In genomic region chr13:34900288-34900739, GRCh38 we compare ENCODE assay signal across 26 cellular contexts. TPM values are rescaled to one million over a fixed set of nuclear protein-coding genes. Genes with fewer than 3 reads are reported as not detected.
A peak's percentile ranks its signal among the peaks of the same experiment; 100 is the strongest.
DNase-seq lines count a peak whose midpoint lies in the region; ATAC-seq and TF ChIP-seq lines count a peak whose summit lies in the region.
"Had no signal": no experiment of that assay in that cellular context is flagged by ENCODE, and none has a peak within 500 bp of the region (broad histone marks: within the 10 kb centered on the region; RNA-seq: fewer than 3 reads in every experiment).

No MANE protein-coding gene starts in this region.

- no peak overlapping the region for H3K4me3 ChIP-seq in NT2/D1 (ENCODE audit: insufficient read length, low read depth)
- H3K4me3 ChIP-seq in tibial nerve = no peak overlapping the region
- H3K4me3 ChIP-seq: A549, SJCRH30 had no signal

- no peak overlapping the region for H2AK5ac ChIP-seq in H9 (ENCODE audit: insufficient read length, low read length)

- H3K27ac ChIP-seq in H9 (ENCODE audit: insufficient read length, low read depth, low read length) (peak overlapping the region; percentile 65), tibial nerve (no peak overlapping the region)
- H3K27ac ChIP-seq: A549, SJCRH30 had no signal

- H4K20me1 ChIP-seq in H9 (ENCODE audit: control insufficient read depth, insufficient read depth, insufficient read length) = no peaks in the 10 kb centered on the region

- no peaks in the 10 kb centered on the region for H3K79me2 ChIP-seq in H9 (ENCODE audit: insufficient read depth, low read length)

- H2BK120ac ChIP-seq in H9 (ENCODE audit: low read depth, low read length, poor library complexity, severe bottlenecking) = no peak overlapping the region

- H3K4me2 ChIP-seq in H9 (ENCODE audit: insufficient read depth, insufficient read length, low read length) = peak overlapping the region; percentile 53
- H3K4me2 ChIP-seq: A549 had no signal

- H3K9me3 ChIP-seq in H9 (ENCODE audit: control insufficient read depth, low read depth, low read length) = no peaks in the 10 kb centered on the region
- no peaks in the 10 kb centered on the region for H3K9me3 ChIP-seq in NT2/D1 (ENCODE audit: insufficient read depth, low read length)
- H3K9me3 ChIP-seq in tibial nerve = no peaks in the 10 kb centered on the region
- H3K9me3 ChIP-seq: A549, SJCRH30 had no signal

- H3K36me3 Mint-ChIP-seq in H9 (ENCODE audit: insufficient read depth in 1 of 3, low read depth in 3 of 3) = 0 out of 7 replicates have a peak, but pooled peaks cover 0 to 2% (median 0%) of the 10 kb centered on the region in 3 experiments
- H3K36me3 Mint-ChIP-seq in T-helper 2 cell treated with Interferon-gamma antibody and Interleukin-4, amounts not matched to agents 5 μg/mL and 100 μg/mL, for 36 hours (ENCODE audit: low read depth) = no peaks in the 10 kb centered on the region
- H3K36me3 Mint-ChIP-seq: CD8-positive, alpha-beta T cell had no signal

- H3K4me1 ChIP-seq in H9 (ENCODE audit: insufficient read depth, low read length) (peaks cover 3% of the 10 kb centered on the region; the same call in 1 of the 2 replicates), NT2/D1 (ENCODE audit: insufficient read depth, insufficient read length) (no peaks in the 10 kb centered on the region), tibial nerve (no peaks in the 10 kb centered on the region)
- H3K4me1 ChIP-seq: A549, SJCRH30 had no signal

- no peak overlapping the region for H4K91ac ChIP-seq in H9 (ENCODE audit: insufficient read length, low read depth, low read length)

- no peak overlapping the region for H3K4ac ChIP-seq in H9 (ENCODE audit: low read depth, low read length)

- DNase-seq in H9 (peak; percentile 41), NT2/D1 (ENCODE audit: low read depth, low spot score) (peak; percentile 68), iPS DF 4.7 (ENCODE audit: extremely low read depth, low spot score) (peak; percentile 86), iPS-NIHi7 (ENCODE audit: extremely low spot score) (peak; percentile 51), tibial nerve (ENCODE audit: low spot score in 2 of 2) (no peak), NCI-H2227 treated with DMSO at 0.1 percent for 48 hours (lab: John Stamatoyannopoulos, UW) (no peak)
- no peak for DNase-seq in T-helper 2 cell treated with Interferon-gamma antibody and Interleukin-4, amounts not matched to agents 5 μg/mL and 100 μg/mL, for 36 hours (ENCODE audit: low spot score)
- DNase-seq: C1 segment of cervical spinal cord; CD8-positive, alpha-beta T cell; DMS 273 treated with DMSO at 0.1 percent for 48 hours; DMS79; EL; GF-D8; HCEC 1CT; NCI-H1092; NCI-H1417 treated with DMSO at 0.1 percent for 48 hours; NCI-H1694 treated with DMSO at 0.1 percent for 48 hours; NCI-H2081; NCI-H446; NCI-H524 treated with DMSO at 0.1 percent for 48 hours; NCI-H774; PC-3; SJCRH30 had no signal

- peak overlapping the region; percentile 4 to 42 for H3K4me3 Mint-ChIP-seq in H9
- no peak overlapping the region for H3K4me3 Mint-ChIP-seq in T-helper 2 cell treated with Interferon-gamma antibody and Interleukin-4, amounts not matched to agents 5 μg/mL and 100 μg/mL, for 36 hours
- H3K4me3 Mint-ChIP-seq: CD8-positive, alpha-beta T cell had no signal

- H3K9ac ChIP-seq in H9 (ENCODE audit: extremely low read depth, insufficient read length, low read length) = no peak overlapping the region
- no peak overlapping the region for H3K9ac ChIP-seq in NT2/D1 (ENCODE audit: insufficient read length, low read depth)

- no peak for TF ChIP-seq POLR2A in tibial nerve (IDR thresholded peaks at IDR 0.05)

- no peak for TF ChIP-seq EP300 in tibial nerve (IDR thresholded peaks at IDR 0.05)

- no peak overlapping the region for H3T11ph ChIP-seq in H9 (ENCODE audit: low read length)

- no CpG with 5 or more reads among the region's 2 CpGs for WGBS in H9 (ENCODE audit: extremely low coverage, insufficient read length, low lambda C conversion rate)
- 38 to 71% methylated on average over 2 of the region's 2 CpGs for WGBS in tibial nerve, 2 donors

- no peaks in the 10 kb centered on the region for H3K79me1 ChIP-seq in H9 (ENCODE audit: insufficient read depth, low read depth, low read length, poor library complexity, severe bottlenecking)

- no peak overlapping the region for H2BK12ac ChIP-seq in H9 (ENCODE audit: insufficient read length, low read depth, low read length)

- H3K36me3 ChIP-seq in NT2/D1 (ENCODE audit: insufficient read depth, insufficient read length, low read length) = no peaks in the 10 kb centered on the region
- no peaks in the 10 kb centered on the region for H3K36me3 ChIP-seq in tibial nerve
- H3K36me3 ChIP-seq: SJCRH30 had no signal

- H3K27me3 ChIP-seq in H9 (ENCODE audit: insufficient read depth, low read length) = no peaks in the 10 kb centered on the region
- H3K27me3 ChIP-seq in NT2/D1 (ENCODE audit: insufficient read depth, insufficient read length) = no peaks in the 10 kb centered on the region
- H3K27me3 ChIP-seq in tibial nerve = no peaks in the 10 kb centered on the region
- H3K27me3 ChIP-seq: SJCRH30 had no signal

- ATAC-seq in HG02884 (IDR thresholded peaks at IDR 0.05; ENCODE audit: unreplicated experiment) = no peak
- ATAC-seq: A549; CD8-positive, alpha-beta T cell; PC-3; SK-N-SH treated with all-trans-retinoic acid at 6 μM for 48 hours had no signal

- no peak overlapping the region for H2AFZ ChIP-seq in H9 (ENCODE audit: low read length)

- no peak overlapping the region for H3K56ac ChIP-seq in H9 (ENCODE audit: insufficient read length, low read depth, low read length)

- no peak overlapping the region for H3K14ac ChIP-seq in H9 (ENCODE audit: insufficient read depth, low read length)

- no peak overlapping the region for H4K5ac ChIP-seq in H9 (ENCODE audit: insufficient read length, low read depth, low read length)

- H3K9me3 Mint-ChIP-seq in H9 = no peaks in the 10 kb centered on the region; a peak in 1 of 5 replicates
- no peaks in the 10 kb centered on the region for H3K9me3 Mint-ChIP-seq in T-helper 2 cell treated with Interferon-gamma antibody and Interleukin-4, amounts not matched to agents 5 μg/mL and 100 μg/mL, for 36 hours
- H3K9me3 Mint-ChIP-seq: CD8-positive, alpha-beta T cell had no signal

- H3K18ac ChIP-seq in H9 (ENCODE audit: insufficient read length, low read depth, low read length) = no peak overlapping the region

- H2BK15ac ChIP-seq in H9 (ENCODE audit: low read depth, low read length) = no peak overlapping the region

- no peak overlapping the region for H4K8ac ChIP-seq in H9 (replicated peaks; ENCODE audit: insufficient read length, low read depth, low read length)

- no peak overlapping the region for H2BK20ac ChIP-seq in H9 (ENCODE audit: low read depth, low read length, poor library complexity, severe bottlenecking)

- peaks cover 2% of the 10 kb centered on the region; the same call in 1 of the 2 replicates for H3K27me3 Mint-ChIP-seq in H9 (ENCODE audit: low read depth)
- H3K27me3 Mint-ChIP-seq in T-helper 2 cell treated with Interferon-gamma antibody and Interleukin-4, amounts not matched to agents 5 μg/mL and 100 μg/mL, for 36 hours (ENCODE audit: low read depth) = peaks cover 4% of the 10 kb centered on the region

- H2BK5ac ChIP-seq in H9 (ENCODE audit: insufficient read length, low read length) = no peak overlapping the region

- peak overlapping the region; percentile 83 to 96 (median 89) for H3K27ac Mint-ChIP-seq in H9
- no peak overlapping the region for H3K27ac Mint-ChIP-seq in T-helper 2 cell treated with Interferon-gamma antibody and Interleukin-4, amounts not matched to agents 5 μg/mL and 100 μg/mL, for 36 hours
- H3K27ac Mint-ChIP-seq: CD8-positive, alpha-beta T cell had no signal

- peaks cover 62 to 64% of the 10 kb centered on the region in 2 experiments for H3K4me1 Mint-ChIP-seq in H9
- H3K4me1 Mint-ChIP-seq in T-helper 2 cell treated with Interferon-gamma antibody and Interleukin-4, amounts not matched to agents 5 μg/mL and 100 μg/mL, for 36 hours (ENCODE audit: low read depth) = no peaks in the 10 kb centered on the region

- TF ChIP-seq CTCF in H9 (conservative IDR thresholded peaks at IDR 0.05) = no peak
- TF ChIP-seq CTCF in tibial nerve (IDR thresholded peaks at IDR 0.05) = no peak

- no peak overlapping the region for H3K23ac ChIP-seq in H9 (ENCODE audit: insufficient read length, low read depth, low read length)

- H3K23me2 ChIP-seq in H9 (ENCODE audit: insufficient read length, low read depth, low read length, poor library complexity, severe bottlenecking) = peaks cover 3% of the 10 kb centered on the region

RNA-seq across cellular contexts. Expression of gene NBEA, which starts 41.8 kb away (rescaled TPM):
- total RNA-seq in H9 (2021) (16.3 and 17.3 TPM in 2 replicates), tibial nerve (10 to 100 TPM in 2 of 4 donors, 1 to 10 TPM in 2; 9.0 to 11.9 (median 10.5) TPM)

Comparison
In these comparisons a context has a peak if more than half of its experiments do, and no peak if none do; other contexts are left out.
1. DNase-seq: peak in H9 (single experiment), NT2/D1 (single experiment), iPS DF 4.7 (single experiment) and iPS-NIHi7 (single experiment); none in tibial nerve (0 of 2), T-helper 2 cell treated with Interferon-gamma antibody and Interleukin-4, amounts not matched to agents 5 μg/mL and 100 μg/mL, for 36 hours (single experiment) and NCI-H2227 treated with DMSO at 0.1 percent for 48 hours (single experiment).